Comparison of ENCODE assay signal across 1 cellular context in the genomic region with DNA sequence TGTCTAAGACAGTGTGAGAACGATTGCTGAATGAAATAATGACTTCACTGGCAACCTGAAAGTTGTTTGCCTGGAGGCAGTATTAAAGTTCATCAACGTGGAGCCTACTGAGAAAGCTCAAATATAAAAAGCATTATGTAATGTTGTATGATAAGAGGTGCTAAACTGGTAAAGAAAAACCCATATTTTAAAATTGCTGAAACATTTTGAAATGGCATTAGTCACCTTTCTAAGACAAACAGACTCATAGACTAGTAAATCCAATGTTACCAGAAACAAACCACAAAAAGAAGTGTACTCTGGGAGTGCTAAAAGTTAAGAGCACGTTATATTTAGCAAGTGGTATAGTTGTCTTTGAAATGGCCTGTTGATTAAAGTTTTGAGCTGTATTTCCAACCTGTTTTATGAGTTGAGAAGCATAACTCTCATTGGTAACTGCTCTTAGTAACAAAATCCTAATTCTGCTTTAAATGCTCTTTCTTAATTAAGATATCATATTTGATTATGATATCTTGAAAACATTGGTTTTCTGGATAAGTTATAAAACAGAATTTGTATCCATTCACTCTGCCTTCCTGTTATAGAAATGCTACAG.
TF ChIP-seq lines count a peak whose summit lies in the region.

No MANE protein-coding gene starts in this region.

TF ChIP-seq in HEK293, 187 proteins besides CTCF, POLR2A, EP300 and RAD21 (continued from another document and continues in another):
- TF ChIP-seq ZNF184 (tag by site-specific recombination; IDR thresholded peaks at IDR 0.05) = no peak
- TF ChIP-seq ZNF610 (tag by site-specific recombination; IDR thresholded peaks at IDR 0.05; ENCODE audit: borderline replicate concordance) = no peak
- TF ChIP-seq KLF10 (tag by site-specific recombination; IDR thresholded peaks at IDR 0.05) = peak; percentile 57
- no peak for TF ChIP-seq ZNF391 (tag by site-specific recombination; IDR thresholded peaks at IDR 0.05; ENCODE audit: borderline replicate concordance, low read depth)
- no peak for TF ChIP-seq YY1 (tag by site-specific recombination; IDR thresholded peaks at IDR 0.05)
- TF ChIP-seq OVOL3 (tag by site-specific recombination; IDR thresholded peaks at IDR 0.05) = peak; percentile 85
- TF ChIP-seq FEZF1 (tag by site-specific recombination; IDR thresholded peaks at IDR 0.05) = peak; percentile 73
- TF ChIP-seq ZNF580 (tag by site-specific recombination; IDR thresholded peaks at IDR 0.05) = 0 out of 2 replicates have a peak, but pooled peaks have one; percentile 60
- TF ChIP-seq SCRT1 (tag by site-specific recombination; IDR thresholded peaks at IDR 0.05; ENCODE audit: borderline replicate concordance) = peak; percentile 45; the same call in 1 of the 2 replicates
- 0 out of 2 replicates have a peak, but pooled peaks have one; percentile 44 for TF ChIP-seq INSM2 (tag by site-specific recombination; IDR thresholded peaks at IDR 0.05)
- TF ChIP-seq ZNF426 (tag by site-specific recombination; IDR thresholded peaks at IDR 0.05) = no peak
- no peak for TF ChIP-seq ZBTB49 (tag by site-specific recombination; IDR thresholded peaks at IDR 0.05; ENCODE audit: low read depth)
- TF ChIP-seq ZNF629 (tag by site-specific recombination; IDR thresholded peaks at IDR 0.05) = peak; percentile 67
- TF ChIP-seq, protein P1, sequence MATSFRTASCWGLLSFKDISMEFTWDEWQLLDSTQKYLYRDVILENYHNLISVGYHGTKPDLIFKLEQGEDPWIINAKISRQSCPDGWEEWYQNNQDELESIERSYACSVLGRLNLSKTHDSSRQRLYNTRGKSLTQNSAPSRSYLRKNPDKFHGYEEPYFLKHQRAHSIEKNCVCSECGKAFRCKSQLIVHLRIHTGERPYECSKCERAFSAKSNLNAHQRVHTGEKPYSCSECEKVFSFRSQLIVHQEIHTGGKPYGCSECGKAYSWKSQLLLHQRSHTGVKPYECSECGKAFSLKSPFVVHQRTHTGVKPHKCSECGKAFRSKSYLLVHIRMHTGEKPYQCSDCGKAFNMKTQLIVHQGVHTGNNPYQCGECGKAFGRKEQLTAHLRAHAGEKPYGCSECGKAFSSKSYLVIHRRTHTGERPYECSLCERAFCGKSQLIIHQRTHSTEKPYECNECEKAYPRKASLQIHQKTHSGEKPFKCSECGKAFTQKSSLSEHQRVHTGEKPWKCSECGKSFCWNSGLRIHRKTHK (tag by site-specific recombination; IDR thresholded peaks at IDR 0.05) = no peak
- peak; percentile 52 for TF ChIP-seq ZXDB (tag by site-specific recombination; IDR thresholded peaks at IDR 0.05)
- TF ChIP-seq MZF1 (tag by site-specific recombination; IDR thresholded peaks at IDR 0.05; ENCODE audit: borderline replicate concordance) = 0 out of 2 replicates have a peak, but pooled peaks have one; percentile 15
- TF ChIP-seq ZNF404 (tag by site-specific recombination; IDR thresholded peaks at IDR 0.05) = no peak
- 0 out of 2 replicates have a peak, but pooled peaks have one; percentile 13 for TF ChIP-seq HOXD13 (CRISPR knock-in tag; IDR thresholded peaks at IDR 0.05; ENCODE audit: borderline replicate concordance)
- peak; percentile 66; the same call in 1 of the 2 replicates for TF ChIP-seq BCL11A (tag by site-specific recombination; IDR thresholded peaks at IDR 0.05; ENCODE audit: low read depth)
- no peak for TF ChIP-seq ZNF362 (tag by site-specific recombination; IDR thresholded peaks at IDR 0.05)
- peak; percentile 68; the same call in 1 of the 2 replicates for TF ChIP-seq ZNF18 (tag by site-specific recombination; IDR thresholded peaks at IDR 0.05)
- TF ChIP-seq, protein P2, sequence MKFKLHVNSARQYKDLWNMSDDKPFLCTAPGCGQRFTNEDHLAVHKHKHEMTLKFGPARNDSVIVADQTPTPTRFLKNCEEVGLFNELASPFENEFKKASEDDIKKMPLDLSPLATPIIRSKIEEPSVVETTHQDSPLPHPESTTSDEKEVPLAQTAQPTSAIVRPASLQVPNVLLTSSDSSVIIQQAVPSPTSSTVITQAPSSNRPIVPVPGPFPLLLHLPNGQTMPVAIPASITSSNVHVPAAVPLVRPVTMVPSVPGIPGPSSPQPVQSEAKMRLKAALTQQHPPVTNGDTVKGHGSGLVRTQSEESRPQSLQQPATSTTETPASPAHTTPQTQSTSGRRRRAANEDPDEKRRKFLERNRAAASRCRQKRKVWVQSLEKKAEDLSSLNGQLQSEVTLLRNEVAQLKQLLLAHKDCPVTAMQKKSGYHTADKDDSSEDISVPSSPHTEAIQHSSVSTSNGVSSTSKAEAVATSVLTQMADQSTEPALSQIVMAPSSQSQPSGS (tag by site-specific recombination; IDR thresholded peaks at IDR 0.05; ENCODE audit: low read depth) = peak; percentile 84
- TF ChIP-seq ZNF654 (tag by site-specific recombination; IDR thresholded peaks at IDR 0.05; ENCODE audit: low read depth) = peak; percentile 4; the same call in 1 of the 2 replicates
- TF ChIP-seq PRDM10 (tag by site-specific recombination; IDR thresholded peaks at IDR 0.05) = peak; percentile 39; the same call in 1 of the 2 replicates
- TF ChIP-seq TSHZ1 (tag by site-specific recombination; IDR thresholded peaks at IDR 0.05; ENCODE audit: borderline replicate concordance) = peak; percentile 63
- peak; percentile 79; the same call in 1 of the 2 replicates for TF ChIP-seq ZNF639 (tag by site-specific recombination; IDR thresholded peaks at IDR 0.05)
- TF ChIP-seq ZBTB44 (tag by site-specific recombination; IDR thresholded peaks at IDR 0.05) = peak; percentile 77; the same call in 1 of the 2 replicates
- TF ChIP-seq ZNF830 (tag by site-specific recombination; IDR thresholded peaks at IDR 0.05; ENCODE audit: low read depth) = no peak
- peak; percentile 70 for TF ChIP-seq ZNF335 (tag by site-specific recombination; conservative IDR thresholded peaks at IDR 0.05)
